Comparison of ENCODE assay signal across 17 cellular contexts in the genomic region with DNA sequence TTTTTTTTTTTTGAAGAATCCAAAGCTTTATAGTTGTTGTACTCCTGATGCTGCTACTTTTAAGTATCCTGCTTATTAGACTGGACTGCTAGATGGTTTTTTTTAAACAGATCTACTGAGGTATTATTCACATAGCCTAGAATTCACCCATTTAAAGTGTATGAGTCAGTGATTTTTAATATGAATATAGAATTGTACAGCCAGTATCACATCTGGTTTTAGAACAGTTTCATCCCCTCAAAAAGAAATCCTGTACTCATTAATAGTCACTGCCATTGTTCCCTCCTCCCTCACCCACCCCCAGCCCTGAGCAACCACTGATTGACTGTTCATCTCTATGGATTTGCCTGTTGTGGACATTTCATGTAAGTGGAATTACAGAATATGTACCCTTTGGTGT.
DNase-seq lines count a peak whose midpoint lies in the region; ATAC-seq and TF ChIP-seq lines count a peak whose summit lies in the region.
"Had no signal": no experiment of that assay in that cellular context is flagged by ENCODE, and none has a peak within 500 bp of the region (broad histone marks: within the 10 kb centered on the region; RNA-seq: fewer than 3 reads in every experiment).

No MANE protein-coding gene starts in this region.

- CTCF ChIA-PET in activated CD8-positive, alpha-beta memory T cell treated with anti-CD3 and anti-CD28 coated beads, Interleukin-2, amount 10 ng/mL, durations not matched to agents 7 days and 5 days (lab: Charles Lee) = interaction anchor here (1.0 to 1.3 kb wide), 2 partner anchors 16 to 99 kb away, joined by 3 read pairs; no protein-coding TSS in a partner anchor
- CTCF ChIA-PET in activated CD8-positive, alpha-beta T cell treated with anti-CD3 and anti-CD28 coated beads, Interleukin-2, amount 10 ng/mL, durations not matched to agents 7 days and 5 days (lab: Charles Lee) = interaction anchor here (0.8 kb wide), 1 partner anchor 51 kb away, joined by 3 read pairs; no protein-coding TSS in a partner anchor

- H3K36me3 Mint-ChIP-seq in activated CD8-positive, alpha-beta memory T cell treated with anti-CD3 and anti-CD28 coated beads, Interleukin-2, amount 10 ng/mL, durations not matched to agents 7 days and 5 days = peaks cover 55% of the 10 kb centered on the region
- H3K36me3 Mint-ChIP-seq in CD14-positive monocyte (peaks cover 64 to 83% of the 10 kb centered on the region in 2 donors), memory B cell (peaks cover 26% of the 10 kb centered on the region), type B pancreatic cell (peaks cover 30% of the 10 kb centered on the region)
- peaks cover 73% of the 10 kb centered on the region for H3K36me3 Mint-ChIP-seq in activated CD8-positive, alpha-beta T cell treated with anti-CD3 and anti-CD28 coated beads, Interleukin-2, amount 10 ng/mL, durations not matched to agents 7 days and 5 days (ENCODE audit: low read depth)

- no peak for ATAC-seq in activated CD8-positive, alpha-beta memory T cell treated with anti-CD3 and anti-CD28 coated beads, Interleukin-2, amount 10 ng/mL, durations not matched to agents 7 days and 5 days
- no peak for ATAC-seq in activated CD8-positive, alpha-beta T cell treated with anti-CD3 and anti-CD28 coated beads, Interleukin-2, amount 10 ng/mL, durations not matched to agents 7 days and 5 days
- ATAC-seq in memory B cell (ENCODE audit: low read depth) (no peak), HG03460 (IDR thresholded peaks at IDR 0.05; ENCODE audit: unreplicated experiment) (no peak), HG03196 (IDR thresholded peaks at IDR 0.05; ENCODE audit: unreplicated experiment) (no peak)
- ATAC-seq: HepG2, right cardiac atrium had no signal

- H3K9me3 Mint-ChIP-seq in activated CD8-positive, alpha-beta memory T cell treated with anti-CD3 and anti-CD28 coated beads, Interleukin-2, amount 10 ng/mL, durations not matched to agents 7 days and 5 days (ENCODE audit: low read depth) = no peaks in the 10 kb centered on the region
- H3K9me3 Mint-ChIP-seq in CD14-positive monocyte = no peaks in the 10 kb centered on the region
- H3K9me3 Mint-ChIP-seq in activated CD8-positive, alpha-beta T cell treated with anti-CD3 and anti-CD28 coated beads, Interleukin-2, amount 10 ng/mL, durations not matched to agents 7 days and 5 days (ENCODE audit: insufficient read depth) = no peaks in the 10 kb centered on the region
- no peaks in the 10 kb centered on the region for H3K9me3 Mint-ChIP-seq in memory B cell
- no peaks in the 10 kb centered on the region for H3K9me3 Mint-ChIP-seq in type B pancreatic cell
- H3K9me3 Mint-ChIP-seq: dendritic cell treated with granulocyte-macrophage colony-stimulating factor and Interleukin-4, amounts not matched to agents 40 ng/mL and 50 ng/mL, for 4 days had no signal

- no peaks in the 10 kb centered on the region for H3K27me3 Mint-ChIP-seq in activated CD8-positive, alpha-beta memory T cell treated with anti-CD3 and anti-CD28 coated beads, Interleukin-2, amount 10 ng/mL, durations not matched to agents 7 days and 5 days
- H3K27me3 Mint-ChIP-seq in CD14-positive monocyte (ENCODE audit: low read depth in 3 of 3) = no peaks in the 10 kb centered on the region
- no peaks in the 10 kb centered on the region for H3K27me3 Mint-ChIP-seq in activated CD8-positive, alpha-beta T cell treated with anti-CD3 and anti-CD28 coated beads, Interleukin-2, amount 10 ng/mL, durations not matched to agents 7 days and 5 days (ENCODE audit: low read depth)
- no peaks in the 10 kb centered on the region for H3K27me3 Mint-ChIP-seq in memory B cell
- no peaks in the 10 kb centered on the region for H3K27me3 Mint-ChIP-seq in type B pancreatic cell
- H3K27me3 Mint-ChIP-seq: dendritic cell treated with granulocyte-macrophage colony-stimulating factor and Interleukin-4, amounts not matched to agents 40 ng/mL and 50 ng/mL, for 4 days had no signal

- POLR2A ChIA-PET in activated CD8-positive, alpha-beta T cell treated with anti-CD3 and anti-CD28 coated beads, Interleukin-2, amount 10 ng/mL, durations not matched to agents 7 days and 5 days (lab: Charles Lee) = interaction anchor here (0.6 kb wide), 1 partner anchor 92 kb away, joined by 3 read pairs; no protein-coding TSS in a partner anchor

- peaks cover 48% of the 10 kb centered on the region for H3K4me1 Mint-ChIP-seq in activated CD8-positive, alpha-beta memory T cell treated with anti-CD3 and anti-CD28 coated beads, Interleukin-2, amount 10 ng/mL, durations not matched to agents 7 days and 5 days
- peaks cover 26% of the 10 kb centered on the region for H3K4me1 Mint-ChIP-seq in CD14-positive monocyte
- H3K4me1 Mint-ChIP-seq in activated CD8-positive, alpha-beta T cell treated with anti-CD3 and anti-CD28 coated beads, Interleukin-2, amount 10 ng/mL, durations not matched to agents 7 days and 5 days (ENCODE audit: low read depth) = peaks cover 32% of the 10 kb centered on the region
- H3K4me1 Mint-ChIP-seq in memory B cell = peaks cover 26% of the 10 kb centered on the region
- peaks cover 13% of the 10 kb centered on the region for H3K4me1 Mint-ChIP-seq in type B pancreatic cell (ENCODE audit: unreplicated experiment)

- peak overlapping the region; percentile 42 for H3K4me3 Mint-ChIP-seq in activated CD8-positive, alpha-beta memory T cell treated with anti-CD3 and anti-CD28 coated beads, Interleukin-2, amount 10 ng/mL, durations not matched to agents 7 days and 5 days
- H3K4me3 Mint-ChIP-seq in CD14-positive monocyte = no peak overlapping the region
- no peak overlapping the region for H3K4me3 Mint-ChIP-seq in activated CD8-positive, alpha-beta T cell treated with anti-CD3 and anti-CD28 coated beads, Interleukin-2, amount 10 ng/mL, durations not matched to agents 7 days and 5 days
- no peak overlapping the region for H3K4me3 Mint-ChIP-seq in memory B cell
- no peak overlapping the region for H3K4me3 Mint-ChIP-seq in type B pancreatic cell
- H3K4me3 Mint-ChIP-seq: dendritic cell treated with granulocyte-macrophage colony-stimulating factor and Interleukin-4, amounts not matched to agents 40 ng/mL and 50 ng/mL, for 4 days had no signal

- peak overlapping the region; percentile 84 for H3K27ac Mint-ChIP-seq in activated CD8-positive, alpha-beta memory T cell treated with anti-CD3 and anti-CD28 coated beads, Interleukin-2, amount 10 ng/mL, durations not matched to agents 7 days and 5 days
- H3K27ac Mint-ChIP-seq in CD14-positive monocyte = peak overlapping the region in 4 of 7 donors; percentile 11 to 76 (median 67)
- H3K27ac Mint-ChIP-seq in activated CD8-positive, alpha-beta T cell treated with anti-CD3 and anti-CD28 coated beads, Interleukin-2, amount 10 ng/mL, durations not matched to agents 7 days and 5 days = peak overlapping the region; percentile 21
- peak overlapping the region; percentile 56 for H3K27ac Mint-ChIP-seq in memory B cell
- H3K27ac Mint-ChIP-seq in type B pancreatic cell = no peak overlapping the region
- H3K27ac Mint-ChIP-seq: dendritic cell treated with granulocyte-macrophage colony-stimulating factor and Interleukin-4, amounts not matched to agents 40 ng/mL and 50 ng/mL, for 4 days had no signal

- DNase-seq in activated CD8-positive, alpha-beta memory T cell treated with anti-CD3 and anti-CD28 coated beads, Interleukin-2, amount 10 ng/mL, durations not matched to agents 7 days and 5 days = no peak
- DNase-seq in activated CD8-positive, alpha-beta memory T cell treated with anti-CD3 and anti-CD28 coated beads, Interleukin-2, amount 50 U/mL, for 48 hours = no peak
- no peak for DNase-seq in CD14-positive monocyte (ENCODE audit: low spot score)
- no peak for DNase-seq in activated CD8-positive, alpha-beta T cell treated with anti-CD3 and anti-CD28 coated beads, Interleukin-2, amount 10 ng/mL, durations not matched to agents 7 days and 5 days
- no peak for DNase-seq in memory B cell (ENCODE audit: low spot score in 2 of 2)
- no peak for DNase-seq in type B pancreatic cell (ENCODE audit: extremely low spot score, unreplicated experiment)
- DNase-seq: activated CD4-positive, CD25-positive, alpha-beta regulatory T cell treated with anti-CD3 and anti-CD28 coated beads, Interleukin-2, amount 50 U/mL, for 72 hours; amniotic stem cell; GF-D8; NCI-H1417; NCI-H524 treated with DMSO at 0.1 percent for 48 hours; right cardiac atrium; RPMI8226 had no signal

- intact Hi-C loops in CD14-positive monocyte (cut with micrococcal nuclease) = no loop called here

- no peak for TF ChIP-seq CTCF in CD14-positive monocyte (IDR thresholded peaks at IDR 0.05)
- no peak for TF ChIP-seq CTCF in type B pancreatic cell (conservative IDR thresholded peaks at IDR 0.05)
